Comparison of ENCODE assay signal across 15 cellular contexts in genomic region chr6:136718486-136718885, GRCh38.
"Had no signal": no experiment of that assay in that cellular context is flagged by ENCODE, and none has a peak within 500 bp of the region (broad histone marks: within the 10 kb centered on the region; RNA-seq: fewer than 3 reads in every experiment).

No MANE protein-coding gene starts in this region.

- H2AFZ ChIP-seq: parathyroid adenoma had no signal

- H3K27ac ChIP-seq: epithelial cell of prostate, parathyroid adenoma, vagina had no signal

- DNase-seq: activated CD8-positive, alpha-beta memory T cell treated with anti-CD3 and anti-CD28 coated beads, Interleukin-2, amount 50 U/mL, for 4 hours; activated CD8-positive, alpha-beta T cell treated with anti-CD3 and anti-CD28 coated beads for 36 hours; activated naive CD4-positive, alpha-beta T cell treated with Interleukin-2 at 50 U/mL for 16 hours; activated naive CD8-positive, alpha-beta T cell treated with anti-CD3 and anti-CD28 coated beads, Interleukin-2, amount 50 U/mL, for 24 hours; effector memory CD4-positive, alpha-beta T cell; hippocampal formation; kidney glomerular epithelial cell; midbrain; stimulated activated CD4-positive, alpha-beta T cell treated with anti-CD3 and anti-CD28 coated beads, Interleukin-15, amount 100 ng/mL, for 24 hours; stimulated activated CD4-positive, alpha-beta T cell treated with anti-CD3 and anti-CD28 coated beads, Interleukin-4, amount 100 ng/mL, for 24 hours; T-helper 2 cell had no signal

- ATAC-seq: activated CD8-positive, alpha-beta T cell treated with anti-CD3 and anti-CD28 coated beads for 36 hours; activated naive CD8-positive, alpha-beta T cell treated with anti-CD3 and anti-CD28 coated beads, Interleukin-2, amount 50 U/mL, for 24 hours had no signal

- H3K9me3 ChIP-seq: vagina had no signal

- H3K36me3 ChIP-seq: tibial nerve had no signal

- H3K4me3 ChIP-seq: tibial nerve, vagina had no signal

- H3K27me3 ChIP-seq: tibial nerve, vagina had no signal

- H3K4me3 Mint-ChIP-seq: activated CD8-positive, alpha-beta T cell treated with anti-CD3 and anti-CD28 coated beads for 36 hours; activated naive CD8-positive, alpha-beta T cell treated with anti-CD3 and anti-CD28 coated beads, Interleukin-2, amount 50 U/mL, for 24 hours had no signal

- H3K4me1 ChIP-seq: parathyroid adenoma had no signal

- H3K27me3 Mint-ChIP-seq: activated CD8-positive, alpha-beta T cell treated with anti-CD3 and anti-CD28 coated beads for 36 hours; activated naive CD8-positive, alpha-beta T cell treated with anti-CD3 and anti-CD28 coated beads, Interleukin-2, amount 50 U/mL, for 24 hours had no signal

- H3K79me2 ChIP-seq: parathyroid adenoma had no signal

- H3K27ac Mint-ChIP-seq: activated CD8-positive, alpha-beta T cell treated with anti-CD3 and anti-CD28 coated beads for 36 hours; activated naive CD8-positive, alpha-beta T cell treated with anti-CD3 and anti-CD28 coated beads, Interleukin-2, amount 50 U/mL, for 24 hours had no signal
